Comparison of ENCODE assay signal across 8 cellular contexts in the genomic region with DNA sequence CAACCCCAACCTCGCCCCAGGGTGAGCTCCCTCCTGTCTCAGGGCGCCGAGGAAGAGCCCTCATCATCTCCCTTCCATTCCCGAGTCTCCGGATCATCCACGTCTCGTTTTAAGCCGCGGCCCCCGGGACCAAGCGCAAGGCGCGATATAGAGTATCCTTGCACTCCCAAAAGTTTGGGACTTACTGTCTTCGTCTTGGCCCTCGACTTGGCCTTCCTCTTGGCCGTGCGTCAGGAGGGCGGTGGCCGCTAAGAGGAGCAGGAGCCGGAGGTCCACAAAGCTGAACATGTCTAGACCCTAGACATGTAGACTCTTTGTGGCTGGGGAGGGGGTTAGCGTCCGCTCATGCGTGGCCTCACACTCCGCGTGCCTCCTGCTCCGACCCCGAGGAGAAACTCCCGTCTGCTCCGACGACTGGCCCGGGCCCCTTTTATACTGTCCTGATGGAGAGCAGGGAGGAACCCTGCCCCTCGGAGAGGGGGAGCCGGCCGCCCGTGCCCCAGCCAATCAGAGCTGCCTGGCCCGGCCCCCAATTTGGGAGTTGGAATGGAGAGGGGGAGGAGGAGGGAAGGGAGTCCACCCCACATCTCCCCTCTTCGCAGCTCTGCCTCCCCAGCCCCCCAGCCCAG. TPM values are rescaled to one million over a fixed set of nuclear protein-coding genes. Genes with fewer than 3 reads are reported as not detected.
DNase-seq lines count a peak whose midpoint lies in the region; ATAC-seq and TF ChIP-seq lines count a peak whose summit lies in the region.

COL1A1 (minus strand) TSS at position 406 of the 629 bp plus-strand sequence; CDS start at position 288, 118 bp downstream.

- H3K4me3 Mint-ChIP-seq in Caco-2 (ENCODE audit: unreplicated experiment) (peak within 1 kb of the TSS; percentile 73), naive B cell (peak within 1 kb of the TSS; percentile 74 to 91 (median 83))

- intact Hi-C loops in Caco-2 (cut with micrococcal nuclease; ENCODE audit: unreplicated experiment): no loop called here

- H3K27me3 ChIP-seq in Caco-2 (replicated peaks; ENCODE audit: control insufficient read depth, insufficient read depth, low read length): 0 out of 2 replicates have a peak, but pooled peaks cover 1% of the 10 kb centered on the region

- H3K36me3 ChIP-seq in Caco-2 (ENCODE audit: control insufficient read depth, insufficient read depth, low read length): no peaks in the 10 kb centered on the region

- no TSS peak for BruUV-seq in Caco-2 (replicated peaks; lab: Mats Ljungman, UMichigan)

- H3K4me1 ChIP-seq in Caco-2: peaks cover 28% of the 10 kb centered on the region

- peaks cover 23% of the 10 kb centered on the region for H3K4me1 Mint-ChIP-seq in Caco-2 (ENCODE audit: low read depth, unreplicated experiment)
- peaks cover 19 to 22% (median 19%) of the 10 kb centered on the region in 3 donors for H3K4me1 Mint-ChIP-seq in naive B cell

- H3K4me3 ChIP-seq in Caco-2 (ENCODE audit: low read depth, low read length): peak within 1 kb of the TSS; percentile 42
- H3K4me3 ChIP-seq in epithelial cell of proximal tubule (ENCODE audit: low read depth, low read length): peak within 1 kb of the TSS; percentile 58

- H3K27ac Mint-ChIP-seq in Caco-2 (ENCODE audit: unreplicated experiment): peak within 1 kb of the TSS; percentile 7
- H3K27ac Mint-ChIP-seq in naive B cell: peak within 1 kb of the TSS; percentile 82 to 97 (median 94)

- CTCF ChIA-PET in Caco-2 (lab: Charles Lee): interaction anchor here (0.5 to 4.1 kb wide), 21 partner anchors 19 to 340 kb away, joined by 3 to 245 read pairs (median 6); partner anchors contain the start of gene TMEM92
- CTCF ChIA-PET in RWPE1 (lab: Yijun Ruan, JAX): interaction anchor here (0.6 to 5.7 kb wide), 15 partner anchors 23 to 278 kb away, joined by 3 to 104 read pairs (median 4); partner anchors contain the start of genes RSAD1 and TMEM92

- H3K36me3 Mint-ChIP-seq in Caco-2 (ENCODE audit: insufficient read depth, unreplicated experiment) (peaks cover 6% of the 10 kb centered on the region), naive B cell (no peaks in the 10 kb centered on the region)

- ATAC-seq in naive B cell (ENCODE audit: low read depth in 2 of 2) (no peak), HG03045 (IDR thresholded peaks at IDR 0.05; ENCODE audit: unreplicated experiment) (no peak), GM18907 (IDR thresholded peaks at IDR 0.05; ENCODE audit: unreplicated experiment) (no peak)

- TF ChIP-seq CTCF in Caco-2 (IDR thresholded peaks at IDR 0.05; ENCODE audit: insufficient read depth in 1 of 2, low read depth in 1 of 2, low read length in 1 of 2, severe bottlenecking in 1 of 2, unreplicated experiment in 1 of 2) (no peak), RWPE1 (conservative IDR thresholded peaks at IDR 0.05; ENCODE audit: low read depth) (no peak), epithelial cell of proximal tubule (conservative IDR thresholded peaks at IDR 0.05; ENCODE audit: low read depth, low read length) (no peak)

- no peaks in the 10 kb centered on the region for H3K9me3 ChIP-seq in Caco-2

- POLR2A ChIA-PET in Caco-2 (lab: Charles Lee): no interaction called here
- POLR2A ChIA-PET in RWPE1 (lab: Yijun Ruan, JAX; ENCODE audit: low non-redundant PET): no interaction called here

- DNase-seq in Caco-2 (peak in 1 of 2 experiments; percentile 67), RWPE1 (ENCODE audit: low spot score) (no peak), epithelial cell of proximal tubule (ENCODE audit: low read depth) (no peak), naive B cell (no peak), NCI-H2107 treated with DMSO at 0.1 percent for 48 hours (lab: John Stamatoyannopoulos, UW; ENCODE audit: unreplicated experiment) (no peak), GDM1 (lab: John Stamatoyannopoulos, UW) (no peak)

- H3K27me3 Mint-ChIP-seq in Caco-2 (ENCODE audit: insufficient read depth, unreplicated experiment) (no peaks in the 10 kb centered on the region), naive B cell (peaks cover 37 to 71% (median 63%) of the 10 kb centered on the region in 3 donors)

- peak within 1 kb of the TSS; percentile 93 for H3K27ac ChIP-seq in RWPE1

- H3K9me3 Mint-ChIP-seq in Caco-2 (ENCODE audit: unreplicated experiment) (no peaks in the 10 kb centered on the region), naive B cell (peaks cover 0 to 2% (median 0%) of the 10 kb centered on the region in 7 donors)

RNA-seq across cellular contexts. Expression of gene COL1A1, which starts in this region (rescaled TPM):
- total RNA-seq in Caco-2 (2022): 23.4 and 27.3 TPM in 2 replicates
- total RNA-seq in epithelial cell of proximal tubule: 13.9 and 105 TPM in 2 replicates
- polyA plus RNA-seq in naive B cell (ENCODE audit: low read depth in 6 of 6): under 1 TPM in 2 of 6 donors, not detected in 4; 0.23 to 0.80 TPM
